11 cellular contexts compared by ENCODE assay signal in genomic region chr16:19396555-19397011, GRCh38. TPM values are rescaled to one million over a fixed set of nuclear protein-coding genes. Genes with fewer than 3 reads are reported as not detected.
DNase-seq lines count a peak whose midpoint lies in the region; ATAC-seq lines count a peak whose summit lies in the region.
"Had no signal": no experiment of that assay in that cellular context is flagged by ENCODE, and none has a peak within 500 bp of the region (broad histone marks: within the 10 kb centered on the region; RNA-seq: fewer than 3 reads in every experiment).

No MANE protein-coding gene starts in this region.

- no peak overlapping the region for H3K27ac Mint-ChIP-seq in T-helper 2 cell treated with Interferon-gamma antibody and Interleukin-4, amounts not matched to agents 5 μg/mL and 100 μg/mL, for 36 hours
- H3K27ac Mint-ChIP-seq: activated T-helper 1 cell treated with anti-CD3 and anti-CD28 coated beads, Interleukin-12 subunit alpha, Interleukin-12 subunit beta, Interleukin-2, Interleukin-4 antibody, amounts not matched to agents 30 ng/mL and 10 ng/mL and 1 ng/mL, durations not matched to agents 14 hours and 24 hours and 36 hours had no signal

- no peaks in the 10 kb centered on the region for H3K4me1 ChIP-seq in aorta (ENCODE audit: control insufficient read depth in 1 of 2, insufficient read depth in 2 of 2, low read length in 2 of 2)

- H3K9me3 ChIP-seq in aorta (ENCODE audit: control insufficient read depth, low read length): peaks cover 6% of the 10 kb centered on the region

- H3K27me3 ChIP-seq in aorta (ENCODE audit: control insufficient read depth in 1 of 2, insufficient read depth in 2 of 2, low read length in 1 of 2): no peaks in the 10 kb centered on the region

- H3K9me3 Mint-ChIP-seq in T-helper 2 cell treated with Interferon-gamma antibody and Interleukin-4, amounts not matched to agents 5 μg/mL and 100 μg/mL, for 36 hours: peaks cover 18% of the 10 kb centered on the region

- peaks cover 2% of the 10 kb centered on the region for H3K36me3 Mint-ChIP-seq in T-helper 2 cell treated with Interferon-gamma antibody and Interleukin-4, amounts not matched to agents 5 μg/mL and 100 μg/mL, for 36 hours (ENCODE audit: low read depth)

- intact Hi-C loops in aorta (cut with DNase I): no loop called here

- ATAC-seq in aorta (ENCODE audit: low FRiP score) (no peak), HG03095 (IDR thresholded peaks at IDR 0.05; ENCODE audit: unreplicated experiment) (no peak), HG03457 (IDR thresholded peaks at IDR 0.05; ENCODE audit: unreplicated experiment) (no peak)

- H3K36me3 ChIP-seq in aorta (ENCODE audit: control insufficient read depth in 1 of 2, insufficient read depth in 2 of 2, low read length in 1 of 2): no peaks in the 10 kb centered on the region
- H3K36me3 ChIP-seq: WERI-Rb-1 had no signal

- H3K4me3 ChIP-seq in aorta (ENCODE audit: low read length in 2 of 2): no peak overlapping the region

- H3K27ac ChIP-seq in epithelial cell of prostate (peak overlapping the region; percentile 13), aorta (ENCODE audit: low read depth in 1 of 2, low read length in 2 of 2) (no peak overlapping the region)
- H3K27ac ChIP-seq: WERI-Rb-1 had no signal

- H3K4me3 Mint-ChIP-seq in T-helper 2 cell treated with Interferon-gamma antibody and Interleukin-4, amounts not matched to agents 5 μg/mL and 100 μg/mL, for 36 hours: no peak overlapping the region
- H3K4me3 Mint-ChIP-seq: activated T-helper 1 cell treated with anti-CD3 and anti-CD28 coated beads, Interleukin-12 subunit alpha, Interleukin-12 subunit beta, Interleukin-2, Interleukin-4 antibody, amounts not matched to agents 30 ng/mL and 10 ng/mL and 1 ng/mL, durations not matched to agents 14 hours and 24 hours and 36 hours; central memory CD8-positive, alpha-beta T cell had no signal

- peaks cover 37% of the 10 kb centered on the region for H3K27me3 Mint-ChIP-seq in T-helper 2 cell treated with Interferon-gamma antibody and Interleukin-4, amounts not matched to agents 5 μg/mL and 100 μg/mL, for 36 hours (ENCODE audit: low read depth)

- WGBS in aorta, 2 donors: 49 to 52% methylated on average over 9 of the region's 9 CpGs

- no peaks in the 10 kb centered on the region for H3K4me1 Mint-ChIP-seq in T-helper 2 cell treated with Interferon-gamma antibody and Interleukin-4, amounts not matched to agents 5 μg/mL and 100 μg/mL, for 36 hours (ENCODE audit: low read depth)
- H3K4me1 Mint-ChIP-seq: central memory CD8-positive, alpha-beta T cell had no signal

- DNase-seq in M059J (ENCODE audit: low read depth) (peak; percentile 14), NCI-H345 treated with DMSO at 0.1 percent for 48 hours (lab: John Stamatoyannopoulos, UW; ENCODE audit: unreplicated experiment) (peak; percentile 44), epithelial cell of prostate (ENCODE audit: low read depth, low spot score) (peak; percentile 60), renal cortical epithelial cell (ENCODE audit: low read depth) (peak; percentile 58), aorta (no peak)
- no peak for DNase-seq in T-helper 2 cell treated with Interferon-gamma antibody and Interleukin-4, amounts not matched to agents 5 μg/mL and 100 μg/mL, for 36 hours (ENCODE audit: low spot score)
- DNase-seq: WERI-Rb-1 had no signal

RNA-seq across cellular contexts. Expression of gene TMC5, which starts 21.1 kb away (rescaled TPM):
- 0.15 TPM in 1 of 2 replicates, not detected in the other for total RNA-seq in M059J (2014; rRNA removed; shearing (Covaris generic))
- total RNA-seq in renal cortical epithelial cell (0.05 and 0.17 TPM in 2 replicates), aorta (under 1 TPM in 1 of 2 donors, not detected in 1; 0.27 TPM)
- 1 to 10 TPM in 1 of 2 donors, under 1 TPM in 1; 0.26 to 6.1 TPM for polyA plus RNA-seq in aorta

Comparison
In these comparisons a context has a peak if more than half of its experiments do, and no peak if none do; other contexts are left out.
1. DNase-seq: peak in M059J (single experiment), NCI-H345 treated with DMSO at 0.1 percent for 48 hours (single experiment), epithelial cell of prostate (single experiment) and renal cortical epithelial cell (single experiment); none in T-helper 2 cell treated with Interferon-gamma antibody and Interleukin-4, amounts not matched to agents 5 μg/mL and 100 μg/mL, for 36 hours (single experiment) and aorta (0 of 2).